Comparison of ENCODE assay signal across 1 cellular context in genomic region chr1:43101061-43101460, GRCh38.
TF ChIP-seq lines count a peak whose summit lies in the region.

No MANE protein-coding gene starts in this region.

TF ChIP-seq in H1, 55 proteins besides CTCF, POLR2A, EP300 and RAD21 (continued from another document):
- TF ChIP-seq, protein P1, sequence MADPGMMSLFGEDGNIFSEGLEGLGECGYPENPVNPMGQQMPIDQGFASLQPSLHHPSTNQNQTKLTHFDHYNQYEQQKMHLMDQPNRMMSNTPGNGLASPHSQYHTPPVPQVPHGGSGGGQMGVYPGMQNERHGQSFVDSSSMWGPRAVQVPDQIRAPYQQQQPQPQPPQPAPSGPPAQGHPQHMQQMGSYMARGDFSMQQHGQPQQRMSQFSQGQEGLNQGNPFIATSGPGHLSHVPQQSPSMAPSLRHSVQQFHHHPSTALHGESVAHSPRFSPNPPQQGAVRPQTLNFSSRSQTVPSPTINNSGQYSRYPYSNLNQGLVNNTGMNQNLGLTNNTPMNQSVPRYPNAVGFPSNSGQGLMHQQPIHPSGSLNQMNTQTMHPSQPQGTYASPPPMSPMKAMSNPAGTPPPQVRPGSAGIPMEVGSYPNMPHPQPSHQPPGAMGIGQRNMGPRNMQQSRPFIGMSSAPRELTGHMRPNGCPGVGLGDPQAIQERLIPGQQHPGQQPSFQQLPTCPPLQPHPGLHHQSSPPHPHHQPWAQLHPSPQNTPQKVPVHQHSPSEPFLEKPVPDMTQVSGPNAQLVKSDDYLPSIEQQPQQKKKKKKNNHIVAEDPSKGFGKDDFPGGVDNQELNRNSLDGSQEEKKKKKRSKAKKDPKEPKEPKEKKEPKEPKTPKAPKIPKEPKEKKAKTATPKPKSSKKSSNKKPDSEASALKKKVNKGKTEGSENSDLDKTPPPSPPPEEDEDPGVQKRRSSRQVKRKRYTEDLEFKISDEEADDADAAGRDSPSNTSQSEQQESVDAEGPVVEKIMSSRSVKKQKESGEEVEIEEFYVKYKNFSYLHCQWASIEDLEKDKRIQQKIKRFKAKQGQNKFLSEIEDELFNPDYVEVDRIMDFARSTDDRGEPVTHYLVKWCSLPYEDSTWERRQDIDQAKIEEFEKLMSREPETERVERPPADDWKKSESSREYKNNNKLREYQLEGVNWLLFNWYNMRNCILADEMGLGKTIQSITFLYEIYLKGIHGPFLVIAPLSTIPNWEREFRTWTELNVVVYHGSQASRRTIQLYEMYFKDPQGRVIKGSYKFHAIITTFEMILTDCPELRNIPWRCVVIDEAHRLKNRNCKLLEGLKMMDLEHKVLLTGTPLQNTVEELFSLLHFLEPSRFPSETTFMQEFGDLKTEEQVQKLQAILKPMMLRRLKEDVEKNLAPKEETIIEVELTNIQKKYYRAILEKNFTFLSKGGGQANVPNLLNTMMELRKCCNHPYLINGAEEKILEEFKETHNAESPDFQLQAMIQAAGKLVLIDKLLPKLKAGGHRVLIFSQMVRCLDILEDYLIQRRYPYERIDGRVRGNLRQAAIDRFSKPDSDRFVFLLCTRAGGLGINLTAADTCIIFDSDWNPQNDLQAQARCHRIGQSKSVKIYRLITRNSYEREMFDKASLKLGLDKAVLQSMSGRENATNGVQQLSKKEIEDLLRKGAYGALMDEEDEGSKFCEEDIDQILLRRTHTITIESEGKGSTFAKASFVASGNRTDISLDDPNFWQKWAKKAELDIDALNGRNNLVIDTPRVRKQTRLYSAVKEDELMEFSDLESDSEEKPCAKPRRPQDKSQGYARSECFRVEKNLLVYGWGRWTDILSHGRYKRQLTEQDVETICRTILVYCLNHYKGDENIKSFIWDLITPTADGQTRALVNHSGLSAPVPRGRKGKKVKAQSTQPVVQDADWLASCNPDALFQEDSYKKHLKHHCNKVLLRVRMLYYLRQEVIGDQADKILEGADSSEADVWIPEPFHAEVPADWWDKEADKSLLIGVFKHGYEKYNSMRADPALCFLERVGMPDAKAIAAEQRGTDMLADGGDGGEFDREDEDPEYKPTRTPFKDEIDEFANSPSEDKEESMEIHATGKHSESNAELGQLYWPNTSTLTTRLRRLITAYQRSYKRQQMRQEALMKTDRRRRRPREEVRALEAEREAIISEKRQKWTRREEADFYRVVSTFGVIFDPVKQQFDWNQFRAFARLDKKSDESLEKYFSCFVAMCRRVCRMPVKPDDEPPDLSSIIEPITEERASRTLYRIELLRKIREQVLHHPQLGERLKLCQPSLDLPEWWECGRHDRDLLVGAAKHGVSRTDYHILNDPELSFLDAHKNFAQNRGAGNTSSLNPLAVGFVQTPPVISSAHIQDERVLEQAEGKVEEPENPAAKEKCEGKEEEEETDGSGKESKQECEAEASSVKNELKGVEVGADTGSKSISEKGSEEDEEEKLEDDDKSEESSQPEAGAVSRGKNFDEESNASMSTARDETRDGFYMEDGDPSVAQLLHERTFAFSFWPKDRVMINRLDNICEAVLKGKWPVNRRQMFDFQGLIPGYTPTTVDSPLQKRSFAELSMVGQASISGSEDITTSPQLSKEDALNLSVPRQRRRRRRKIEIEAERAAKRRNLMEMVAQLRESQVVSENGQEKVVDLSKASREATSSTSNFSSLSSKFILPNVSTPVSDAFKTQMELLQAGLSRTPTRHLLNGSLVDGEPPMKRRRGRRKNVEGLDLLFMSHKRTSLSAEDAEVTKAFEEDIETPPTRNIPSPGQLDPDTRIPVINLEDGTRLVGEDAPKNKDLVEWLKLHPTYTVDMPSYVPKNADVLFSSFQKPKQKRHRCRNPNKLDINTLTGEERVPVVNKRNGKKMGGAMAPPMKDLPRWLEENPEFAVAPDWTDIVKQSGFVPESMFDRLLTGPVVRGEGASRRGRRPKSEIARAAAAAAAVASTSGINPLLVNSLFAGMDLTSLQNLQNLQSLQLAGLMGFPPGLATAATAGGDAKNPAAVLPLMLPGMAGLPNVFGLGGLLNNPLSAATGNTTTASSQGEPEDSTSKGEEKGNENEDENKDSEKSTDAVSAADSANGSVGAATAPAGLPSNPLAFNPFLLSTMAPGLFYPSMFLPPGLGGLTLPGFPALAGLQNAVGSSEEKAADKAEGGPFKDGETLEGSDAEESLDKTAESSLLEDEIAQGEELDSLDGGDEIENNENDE (IDR thresholded peaks at IDR 0.05; ENCODE audit: insufficient replicate concordance, low read length) = no peak
- TF ChIP-seq CHD2 (IDR thresholded peaks at IDR 0.05; ENCODE audit: low read length) (no peak), RFX5 (IDR thresholded peaks at IDR 0.05; ENCODE audit: borderline replicate concordance, low read depth, low read length) (no peak)
